Comparison of ENCODE assay signal across 8 cellular contexts in the genomic region with DNA sequence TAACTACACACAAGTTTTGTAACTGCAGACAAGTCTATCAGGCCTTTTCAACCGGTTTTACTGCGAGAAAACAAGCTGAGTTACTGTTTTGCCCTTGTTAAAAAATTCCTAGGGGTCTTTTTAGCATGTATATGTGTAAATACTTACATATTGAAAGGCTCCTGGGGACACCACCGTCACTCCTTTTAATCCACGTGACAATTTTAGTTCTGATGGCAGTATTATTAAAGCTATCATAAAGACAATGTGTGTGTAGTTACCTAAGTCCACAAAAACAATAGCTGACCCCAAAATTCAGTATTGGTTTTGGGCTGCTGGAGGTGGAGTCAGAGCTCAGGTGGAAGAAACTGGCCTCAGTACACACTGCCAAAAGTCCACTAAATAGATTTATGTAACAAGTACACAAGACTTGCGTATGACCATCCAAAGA. TPM values are rescaled to one million over a fixed set of nuclear protein-coding genes. Genes with fewer than 3 reads are reported as not detected.
A peak's percentile ranks its signal among the peaks of the same experiment; 100 is the strongest.
DNase-seq lines count a peak whose midpoint lies in the region; ATAC-seq, FAIRE-seq and TF ChIP-seq lines count a peak whose summit lies in the region.

No MANE protein-coding gene starts in this region.

- H3K27ac Mint-ChIP-seq in natural killer cell = peak overlapping the region; percentile 97 to 98
- H3K27ac Mint-ChIP-seq in glutamatergic neuron (ENCODE audit: unreplicated experiment) = no peak overlapping the region

- H3K4me2 ChIP-seq in mammary epithelial cell (ENCODE audit: insufficient read depth, low read depth, low read length) = peak overlapping the region; percentile 74

- no peaks in the 10 kb centered on the region for H3K9me3 ChIP-seq in mammary epithelial cell (replicated peaks; ENCODE audit: insufficient read depth, low read length)

- H3K4me1 Mint-ChIP-seq in natural killer cell (peaks cover 25 to 28% of the 10 kb centered on the region in 2 donors), glutamatergic neuron (ENCODE audit: low read depth, unreplicated experiment) (no peaks in the 10 kb centered on the region)

- H2AFZ ChIP-seq in mammary epithelial cell (ENCODE audit: low read depth, low read length) = peak overlapping the region; percentile 40

- no peaks in the 10 kb centered on the region for H4K20me1 ChIP-seq in mammary epithelial cell (ENCODE audit: insufficient read depth, low read length)

- intact Hi-C loops in mammary epithelial cell (cut with micrococcal nuclease) = loop anchor here (1.0 kb wide), 1 partner anchor 9 kb away; no protein-coding TSS in a partner anchor
- intact Hi-C loops in natural killer cell (cut with micrococcal nuclease) = loop anchor here (1.0 to 2.0 kb wide), 2 partner anchors 9 to 1101 kb away; a partner anchor contains a TSS

- 25% methylated on average over 5 of the region's 5 CpGs for WGBS in mammary epithelial cell (ENCODE audit: low coverage, missing lambda C conversion rate)

- peak overlapping the region; percentile 79 for H3K27ac ChIP-seq in mammary epithelial cell (ENCODE audit: insufficient read depth, low read depth, low read length)

- in situ Hi-C loops in mammary epithelial cell (cut with MboI; ENCODE audit: low sequenced_read_pairs in 2 of 2) = loop anchor here in 1 of 2 donors (25.0 kb wide), 1 partner anchor 1091 kb away; a partner anchor contains a TSS

- dilution Hi-C loops in mammary epithelial cell (cut with HindIII; ENCODE audit: low sequenced_read_pairs) = no loop called here

- H3K27me3 Mint-ChIP-seq in natural killer cell (ENCODE audit: low read depth in 2 of 2) = no peaks in the 10 kb centered on the region
- no peaks in the 10 kb centered on the region for H3K27me3 Mint-ChIP-seq in glutamatergic neuron (ENCODE audit: unreplicated experiment)

- H3K4me1 ChIP-seq in mammary epithelial cell (ENCODE audit: insufficient read depth, low read length) = peaks cover 27% of the 10 kb centered on the region

- H3K4me3 Mint-ChIP-seq in natural killer cell = peak overlapping the region; percentile 95
- no peak overlapping the region for H3K4me3 Mint-ChIP-seq in glutamatergic neuron (ENCODE audit: unreplicated experiment)

- peak overlapping the region; percentile 72 for H3K9ac ChIP-seq in mammary epithelial cell (ENCODE audit: insufficient read depth, low read length)

- CTCF ChIA-PET in mammary epithelial cell (lab: Charles Lee; ENCODE audit: low non-redundant PET) = no interaction called here

- H3K9me3 Mint-ChIP-seq in natural killer cell (no peaks in the 10 kb centered on the region), glutamatergic neuron (ENCODE audit: unreplicated experiment) (peaks cover 3% of the 10 kb centered on the region)

- BruUV-seq in mammary epithelial cell (replicated peaks; lab: Mats Ljungman, UMichigan) = no TSS peak

- ATAC-seq in natural killer cell = no peak
- ATAC-seq in HG02798 (IDR thresholded peaks at IDR 0.05; ENCODE audit: poor library complexity, unreplicated experiment) = no peak
- ATAC-seq in GM18858 (IDR thresholded peaks at IDR 0.05; ENCODE audit: unreplicated experiment) = no peak

- H3K36me3 ChIP-seq in mammary epithelial cell (ENCODE audit: insufficient read depth, low read length) = no peaks in the 10 kb centered on the region

- H3K4me3 ChIP-seq in GM12864 (ENCODE audit: low read depth, low read length) = peak overlapping the region; percentile 25; the same call in 1 of the 2 replicates
- H3K4me3 ChIP-seq in mammary epithelial cell (replicated peaks in 1 of 3; ENCODE audit: insufficient read depth in 1 of 3, low read depth in 2 of 3, low read length in 3 of 3) = peak overlapping the region in 2 of 3 experiments; percentile 20 to 44

- H3K36me3 Mint-ChIP-seq in natural killer cell (no peaks in the 10 kb centered on the region), glutamatergic neuron (ENCODE audit: unreplicated experiment) (no peaks in the 10 kb centered on the region)

- no peaks in the 10 kb centered on the region for H3K79me2 ChIP-seq in mammary epithelial cell (ENCODE audit: insufficient read depth, low read length)

- DNase-seq in GM12864 (ENCODE audit: low read depth) (no peak), MV-4-11 (lab: John Stamatoyannopoulos, UW) (peak; percentile 79), mammary epithelial cell (peak; percentile 30), natural killer cell (no peak), frontal cortex (ENCODE audit: low spot score in 2 of 2) (no peak), glutamatergic neuron (no peak)

- TF ChIP-seq CTCF in GM12864 (IDR thresholded peaks at IDR 0.05; ENCODE audit: low read depth, low read length, missing control alignments) (no peak), mammary epithelial cell (conservative IDR thresholded peaks at IDR 0.05 in 1 of 2, IDR thresholded peaks at IDR 0.05 in 1 of 2; ENCODE audit: extremely low read depth in 1 of 2, insufficient read depth in 1 of 2, low read depth in 1 of 2, low read length in 2 of 2) (no peak), natural killer cell (IDR thresholded peaks at IDR 0.05) (no peak), glutamatergic neuron (IDR thresholded peaks at IDR 0.05; ENCODE audit: partially characterized antibody, unreplicated experiment) (no peak)

- H3K27me3 ChIP-seq in mammary epithelial cell (ENCODE audit: insufficient read depth, low read length) = no peaks in the 10 kb centered on the region

- no peak for FAIRE-seq in frontal cortex (lab: Jason Lieb, UNC)

RNA-seq across cellular contexts. Expression of a gene that starts 41.3 kb away (rescaled TPM):
- 1 to 10 TPM; 9.0 to 9.5 TPM for total RNA-seq in mammary epithelial cell
- polyA plus RNA-seq in mammary epithelial cell = 17.2 TPM
- 32.7 TPM for polyA minus RNA-seq in mammary epithelial cell
- total RNA-seq in natural killer cell = 1 to 10 TPM; 1.5 to 2.3 (median 1.8) TPM
- total RNA-seq in frontal cortex = 0.41 TPM
- not detected for total RNA-seq in glutamatergic neuron (ENCODE audit: unreplicated experiment)

Comparison
In these comparisons a context has a peak if more than half of its experiments do, and no peak if none do; other contexts are left out.
1. DNase-seq: peak in MV-4-11 (single experiment) and mammary epithelial cell (single experiment); none in GM12864 (single experiment), natural killer cell (single experiment), frontal cortex (0 of 2) and glutamatergic neuron (single experiment).